Comparison of ENCODE assay signal across 19 cellular contexts in the genomic region with DNA sequence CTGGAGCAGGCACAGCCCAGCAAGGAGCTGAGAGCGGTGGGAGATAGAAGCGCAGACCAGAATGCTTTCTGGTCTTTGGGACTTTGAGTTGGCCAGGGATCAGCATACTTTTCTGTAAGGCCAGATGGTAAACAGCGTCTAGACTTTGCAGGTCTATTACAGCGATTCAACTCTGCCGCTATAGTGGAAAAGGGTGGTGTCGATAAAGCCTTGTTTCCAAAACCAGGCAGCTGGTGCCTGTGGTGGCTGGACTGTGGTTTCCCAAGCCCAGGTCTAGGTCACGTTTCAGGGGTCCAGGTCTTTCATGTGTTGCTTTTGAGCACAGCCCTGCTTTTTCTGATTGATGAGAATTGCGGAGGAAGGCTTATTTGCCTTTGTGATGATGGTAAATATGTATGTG. TPM values are rescaled to one million over a fixed set of nuclear protein-coding genes. Genes with fewer than 3 reads are reported as not detected.
DNase-seq lines count a peak whose midpoint lies in the region; ATAC-seq, FAIRE-seq and TF ChIP-seq lines count a peak whose summit lies in the region.
"Had no signal": no experiment of that assay in that cellular context is flagged by ENCODE, and none has a peak within 500 bp of the region (broad histone marks: within the 10 kb centered on the region; RNA-seq: fewer than 3 reads in every experiment).

No MANE protein-coding gene starts in this region.

- BruUV-seq in GM12878 (replicated peaks; lab: Mats Ljungman, UMichigan): no TSS peak

- H3K4me3 ChIP-seq in GM12878 (no peak overlapping the region), osteoblast (ENCODE audit: insufficient read depth, low read length) (no peak overlapping the region), MM.1S (ENCODE audit: low read length) (no peak overlapping the region)
- H3K4me3 ChIP-seq: BLaER1 had no signal

- peaks cover 4% of the 10 kb centered on the region; the same call in 1 of the 2 replicates for H3F3A ChIP-seq in MM.1S (ENCODE audit: insufficient read depth, low read length)

- in situ Hi-C loops in GM12878 (cut with MboI): loop anchor here (10.0 kb wide), 1 partner anchor 59 kb away; no protein-coding TSS in a partner anchor

- H4K20me1 ChIP-seq in GM12878 (ENCODE audit: control insufficient read depth, insufficient read depth) (no peaks in the 10 kb centered on the region; the same call in 1 of the 2 replicates), osteoblast (ENCODE audit: insufficient read depth, low read length) (no peaks in the 10 kb centered on the region), MM.1S (ENCODE audit: insufficient read depth, low read length) (no peaks in the 10 kb centered on the region)
- H4K20me1 ChIP-seq: BLaER1 had no signal

- H3K9me2 ChIP-seq in MM.1S (replicated peaks; ENCODE audit: insufficient read depth, low read length): no peaks in the 10 kb centered on the region

- H3K4me1 ChIP-seq in GM12878 (ENCODE audit: control insufficient read depth, insufficient read depth, low read length) (peaks cover 14% of the 10 kb centered on the region), osteoblast (ENCODE audit: insufficient read depth, low read length) (peaks cover 8% of the 10 kb centered on the region), MM.1S (ENCODE audit: low read length) (peaks cover 8% of the 10 kb centered on the region)
- H3K4me1 ChIP-seq: Caco-2 had no signal

- peak; percentile 12 for DNase-seq in activated naive CD4-positive, alpha-beta T cell treated with anti-CD3 and anti-CD28 coated beads, Interleukin-2, amount 10 ng/mL, durations not matched to agents 7 days and 5 days
- no peak for DNase-seq in activated naive CD4-positive, alpha-beta T cell treated with Interleukin-2 at 50 U/mL for 16 hours
- DNase-seq in GM12892 (ENCODE audit: insufficient read length): no peak
- DNase-seq in GM12878 (ENCODE audit: low read depth, low spot score): no peak
- peak; percentile 15 for DNase-seq in osteoblast (ENCODE audit: insufficient read length, low spot score, missing footprints)
- no peak for DNase-seq in MM.1S
- DNase-seq in NCI-H2029 treated with DMSO at 0.1 percent for 48 hours (lab: John Stamatoyannopoulos, UW): no peak
- DNase-seq: 8988T; AML-193; Caco-2; CD8-positive, alpha-beta memory T cell; GOT3; H9 had no signal

- intact Hi-C loops in GM12878 (cut with micrococcal nuclease; ENCODE audit: unreplicated experiment): no loop called here

- no peaks in the 10 kb centered on the region for H3K36me3 Mint-ChIP-seq in activated naive CD4-positive, alpha-beta T cell treated with anti-CD3 and anti-CD28 coated beads, Interleukin-2, amount 10 ng/mL, durations not matched to agents 7 days and 5 days
- H3K36me3 Mint-ChIP-seq: CD8-positive, alpha-beta memory T cell had no signal

- TF ChIP-seq POLR2A in GM12892 (IDR thresholded peaks at IDR 0.05; ENCODE audit: low read depth, low read length) (no peak), GM12878 (IDR thresholded peaks at IDR 0.05; ENCODE audit: low read depth, low read length) (no peak)

- H3K4me2 ChIP-seq in GM12878 (ENCODE audit: control insufficient read depth, insufficient read depth) (no peak overlapping the region), osteoblast (ENCODE audit: insufficient read depth, low read length) (no peak overlapping the region), MM.1S (ENCODE audit: low read depth, low read length) (no peak overlapping the region)
- H3K4me2 ChIP-seq: BLaER1 had no signal

- CTCF ChIA-PET in activated naive CD4-positive, alpha-beta T cell treated with anti-CD3 and anti-CD28 coated beads, Interleukin-2, amount 10 ng/mL, durations not matched to agents 7 days and 5 days (lab: Charles Lee): interaction anchor here (0.6 to 1.7 kb wide), 4 partner anchors 12 to 86 kb away, joined by 3 to 4 read pairs (median 4); no protein-coding TSS in a partner anchor
- CTCF ChIA-PET in GM12878 (lab: Yijun Ruan, JAX): interaction anchor here (0.6 to 2.8 kb wide), 4 partner anchors 11 to 78 kb away, joined by 3 to 8 read pairs (median 4); no protein-coding TSS in a partner anchor

- H3K36me3 ChIP-seq in GM12878 (ENCODE audit: control insufficient read depth in 2 of 2, insufficient read depth in 2 of 2, low read length in 1 of 2) (no peaks in the 10 kb centered on the region), osteoblast (ENCODE audit: insufficient read depth, low read length) (no peaks in the 10 kb centered on the region), MM.1S (replicated peaks; ENCODE audit: insufficient read depth, low read length) (no peaks in the 10 kb centered on the region)
- H3K36me3 ChIP-seq: BLaER1 had no signal

- SMC1A ChIA-PET in GM12878 (lab: Charles Lee; ENCODE audit: uncharacterized antibody, unreplicated experiment): interaction anchor here (1.2 kb wide), 1 partner anchor 56 kb away, joined by 5 read pairs; no protein-coding TSS in a partner anchor

- no peak for TF ChIP-seq RAD21 in GM12878 (IDR thresholded peaks at IDR 0.05; ENCODE audit: insufficient read depth, low read depth, low read length)

- ATAC-seq in GM12878: no peak
- ATAC-seq in HG03045 (IDR thresholded peaks at IDR 0.05; ENCODE audit: unreplicated experiment): no peak

- H3K27me3 Mint-ChIP-seq in activated naive CD4-positive, alpha-beta T cell treated with anti-CD3 and anti-CD28 coated beads, Interleukin-2, amount 10 ng/mL, durations not matched to agents 7 days and 5 days: peaks cover 53% of the 10 kb centered on the region

- no peak overlapping the region for H2AFZ ChIP-seq in GM12878 (ENCODE audit: control insufficient read depth, low read depth, low read length)
- no peak overlapping the region for H2AFZ ChIP-seq in osteoblast (ENCODE audit: low read length)
- H2AFZ ChIP-seq in MM.1S (ENCODE audit: low read length): no peak overlapping the region

- RAD21 ChIA-PET in GM12878 (lab: Charles Lee; ENCODE audit: unreplicated experiment): interaction anchor here (0.7 kb wide), 1 partner anchor 86 kb away, joined by 4 read pairs; no protein-coding TSS in a partner anchor

- WGBS in GM12878 (ENCODE audit: insufficient coverage, insufficient replicate concordance, low lambda C conversion rate, missing lambda C conversion rate): 73% methylated on average over 8 of the region's 8 CpGs

- TF ChIP-seq EP300 in GM12878 (IDR thresholded peaks at IDR 0.05; ENCODE audit: borderline replicate concordance in 1 of 2, control insufficient read depth in 1 of 2, low read depth in 2 of 2, low read length in 2 of 2): no peak

- no peaks in the 10 kb centered on the region for H3K9me3 Mint-ChIP-seq in activated naive CD4-positive, alpha-beta T cell treated with anti-CD3 and anti-CD28 coated beads, Interleukin-2, amount 10 ng/mL, durations not matched to agents 7 days and 5 days
- H3K9me3 Mint-ChIP-seq: CD8-positive, alpha-beta memory T cell; H9 had no signal

- peaks cover 0 to 3% of the 10 kb centered on the region in 2 experiments; a peak in 1 of 4 replicates for H3K27me3 ChIP-seq in GM12878 (replicated peaks in 1 of 2; ENCODE audit: control insufficient read depth in 2 of 2, insufficient read depth in 2 of 2, low read length in 1 of 2)
- no peaks in the 10 kb centered on the region for H3K27me3 ChIP-seq in osteoblast (ENCODE audit: insufficient read depth, low read length)
- H3K27me3 ChIP-seq in MM.1S (replicated peaks; ENCODE audit: insufficient read depth, low read length): peaks cover 16% of the 10 kb centered on the region; the same call in 1 of the 2 replicates
- H3K27me3 ChIP-seq: BLaER1 had no signal

- H3K9ac ChIP-seq in GM12878 (ENCODE audit: control insufficient read depth, insufficient read depth, low read length): no peak overlapping the region
- H3K9ac ChIP-seq in MM.1S (ENCODE audit: low read length): no peak overlapping the region
- H3K9ac ChIP-seq: BLaER1 had no signal

- H3K9me3 ChIP-seq in GM12878 (replicated peaks; ENCODE audit: control insufficient read depth, insufficient read depth, low read length) (no peaks in the 10 kb centered on the region), osteoblast (ENCODE audit: low read depth, low read length) (no peaks in the 10 kb centered on the region), MM.1S (replicated peaks; ENCODE audit: insufficient read depth, low read length) (no peaks in the 10 kb centered on the region)
- H3K9me3 ChIP-seq: BLaER1, Caco-2 had no signal

- no peak overlapping the region for H3K4me3 Mint-ChIP-seq in activated naive CD4-positive, alpha-beta T cell treated with anti-CD3 and anti-CD28 coated beads, Interleukin-2, amount 10 ng/mL, durations not matched to agents 7 days and 5 days
- H3K4me3 Mint-ChIP-seq: CD8-positive, alpha-beta memory T cell; H9 had no signal

- no peak for TF ChIP-seq CTCF in GM12878 (IDR thresholded peaks at IDR 0.05 in 2 of 3, conservative IDR thresholded peaks at IDR 0.05 in 1 of 3; ENCODE audit: control insufficient read depth in 2 of 3, extremely low read depth in 1 of 3, insufficient read depth in 1 of 3, low read depth in 3 of 3, low read length in 3 of 3)
- no peak for TF ChIP-seq CTCF in osteoblast (IDR thresholded peaks at IDR 0.05; ENCODE audit: extremely low read depth, low read depth, low read length)
- TF ChIP-seq CTCF in MM.1S (IDR thresholded peaks at IDR 0.05; ENCODE audit: low read length): no peak

- peak; percentile 69 for FAIRE-seq in GM12892 (lab: Jason Lieb, UNC)
- no peak for FAIRE-seq in GM12878 (lab: Jason Lieb, UNC)
- FAIRE-seq: GM12891, GM19239, HTR-8/SVneo had no signal

- H3K27ac ChIP-seq in GM12878 (ENCODE audit: control insufficient read depth, insufficient read depth): no peak overlapping the region
- no peak overlapping the region for H3K27ac ChIP-seq in osteoblast (ENCODE audit: low read depth, low read length)
- no peak overlapping the region for H3K27ac ChIP-seq in MM.1S (ENCODE audit: low read length)
- H3K27ac ChIP-seq: BLaER1 had no signal

- no peaks in the 10 kb centered on the region for H3K79me2 ChIP-seq in GM12878 (ENCODE audit: control insufficient read depth, insufficient read depth, low read length)
- no peaks in the 10 kb centered on the region for H3K79me2 ChIP-seq in osteoblast (ENCODE audit: insufficient read depth, low read length)
- no peaks in the 10 kb centered on the region for H3K79me2 ChIP-seq in MM.1S (ENCODE audit: low read length)

- POLR2A ChIA-PET in GM12878 (lab: Charles Lee): no interaction called here

- no peak overlapping the region for H3K27ac Mint-ChIP-seq in activated naive CD4-positive, alpha-beta T cell treated with anti-CD3 and anti-CD28 coated beads, Interleukin-2, amount 10 ng/mL, durations not matched to agents 7 days and 5 days
- H3K27ac Mint-ChIP-seq: CD8-positive, alpha-beta memory T cell; H9 had no signal

- peaks cover 22% of the 10 kb centered on the region for H3K4me1 Mint-ChIP-seq in activated naive CD4-positive, alpha-beta T cell treated with anti-CD3 and anti-CD28 coated beads, Interleukin-2, amount 10 ng/mL, durations not matched to agents 7 days and 5 days

RNA-seq across cellular contexts. Expression of a gene that starts 40.1 kb away (rescaled TPM):
- polyA plus RNA-seq in GM12892 (2012; ENCODE audit: missing spikeins): not detected
- not detected in 2 replicates for total RNA-seq in GM12878 (2013; cell fraction: nucleolus; rRNA removed)
- total RNA-seq in GM12878 (2014; rRNA removed) (not detected in 2 replicates), GM12878 (2014; rRNA removed; fragmentation: Illumina TruSeq; extraction: Trizol) (not detected in 2 replicates), GM12878 (2021) (not detected in 2 replicates), osteoblast (not detected in 2 replicates)
- not detected for polyA plus RNA-seq in GM12878 (2011; ENCODE audit: low read depth)
- polyA plus RNA-seq in GM12878 (2011; rRNA removed) (not detected in 2 replicates), GM12878 (2014; fragmentation: Illumina TruSeq; extraction: Trizol) (not detected in 2 replicates), GM12878 (2014; fragmentation: Nextera tagmentation; extraction: Ambion mirVana) (not detected), GM12878 (2014; rRNA removed) (not detected in 2 replicates), GM12878 (2016; fragmentation: Nextera tagmentation; extraction: Ambion mirVana) (not detected)
- polyA plus RNA-seq in GM12878 (2011; cell fraction: cytosol; rRNA removed): not detected in 2 replicates
- polyA plus RNA-seq in GM12878 (2011; cell fraction: nucleus; rRNA removed): not detected in 2 replicates
- not detected in 2 replicates for polyA plus RNA-seq in GM12878 (2012)
- not detected in 2 replicates for polyA minus RNA-seq in GM12878 (2011; rRNA and poly(A)+ RNA removed)
- polyA minus RNA-seq in GM12878 (2011; cell fraction: cytosol; rRNA and poly(A)+ RNA removed): not detected in 2 replicates
- polyA minus RNA-seq in GM12878 (2011; cell fraction: nucleus; rRNA and poly(A)+ RNA removed): not detected in 2 replicates
- total RNA-seq: Caco-2; CD8-positive, alpha-beta memory T cell; Daoy; H9 had no signal
- polyA plus RNA-seq: CD8-positive, alpha-beta memory T cell had no signal

RNA-seq across cellular contexts. Expression of a gene that starts 40.2 kb away (rescaled TPM):
- 65.2 TPM for polyA plus RNA-seq in GM12892 (2012; ENCODE audit: missing spikeins)
- 480 and 510 TPM in 2 replicates for total RNA-seq in GM12878 (2013; cell fraction: nucleolus; rRNA removed)
- total RNA-seq in GM12878 (2014; rRNA removed): 46.5 and 47.3 TPM in 2 replicates
- 61.4 and 62.0 TPM in 2 replicates for total RNA-seq in GM12878 (2014; rRNA removed; fragmentation: Illumina TruSeq; extraction: Trizol)
- total RNA-seq in GM12878 (2021): 108 and 112 TPM in 2 replicates
- polyA plus RNA-seq in GM12878 (2011; ENCODE audit: low read depth): 28.8 TPM
- polyA plus RNA-seq in GM12878 (2011; rRNA removed): 37.7 and 37.9 TPM in 2 replicates
- polyA plus RNA-seq in GM12878 (2011; cell fraction: cytosol; rRNA removed): 45.3 and 49.6 TPM in 2 replicates
- polyA plus RNA-seq in GM12878 (2011; cell fraction: nucleus; rRNA removed): 117 and 129 TPM in 2 replicates
- polyA plus RNA-seq in GM12878 (2012): 60.4 and 62.6 TPM in 2 replicates
- 113 and 203 TPM in 2 replicates for polyA plus RNA-seq in GM12878 (2014; fragmentation: Illumina TruSeq; extraction: Trizol)
- 1 to 10 TPM; 3.3 to 3.6 TPM for polyA plus RNA-seq in GM12878 (2014; fragmentation: Nextera tagmentation; extraction: Ambion mirVana)
- polyA plus RNA-seq in GM12878 (2014; rRNA removed): 51.0 and 55.2 TPM in 2 replicates
- polyA plus RNA-seq in GM12878 (2016; fragmentation: Nextera tagmentation; extraction: Ambion mirVana): 10 to 100 TPM; 19.4 to 39.2 TPM
- polyA minus RNA-seq in GM12878 (2011; rRNA and poly(A)+ RNA removed): 206 and 215 TPM in 2 replicates
- 62.9 and 84.7 TPM in 2 replicates for polyA minus RNA-seq in GM12878 (2011; cell fraction: cytosol; rRNA and poly(A)+ RNA removed)
- 129 and 214 TPM in 2 replicates for polyA minus RNA-seq in GM12878 (2011; cell fraction: nucleus; rRNA and poly(A)+ RNA removed)
- 44.5 and 65.1 TPM in 2 replicates for total RNA-seq in osteoblast

Comparison
In these comparisons a context has a peak if more than half of its experiments do, and no peak if none do; other contexts are left out.
1. DNase-seq: peak in activated naive CD4-positive, alpha-beta T cell treated with anti-CD3 and anti-CD28 coated beads, Interleukin-2, amount 10 ng/mL, durations not matched to agents 7 days and 5 days (single experiment) and osteoblast (single experiment); none in activated naive CD4-positive, alpha-beta T cell treated with Interleukin-2 at 50 U/mL for 16 hours (single experiment), GM12892 (single experiment), GM12878 (single experiment), MM.1S (single experiment) and NCI-H2029 treated with DMSO at 0.1 percent for 48 hours (single experiment).